Comparison of ENCODE assay signal across 25 cellular contexts in genomic region chr2:112024246-112024645, GRCh38.
"Had no signal": no experiment of that assay in that cellular context is flagged by ENCODE, and none has a peak within 500 bp of the region (broad histone marks: within the 10 kb centered on the region; RNA-seq: fewer than 3 reads in every experiment).

No MANE protein-coding gene starts in this region.

- DNase-seq: activated CD4-positive, alpha-beta T cell treated with anti-CD3 and anti-CD28 coated beads, Interleukin-2, amount 10 ng/mL, durations not matched to agents 7 days and 5 days; activated CD4-positive, CD25-positive, alpha-beta regulatory T cell treated with anti-CD3 and anti-CD28 coated beads, Interleukin-2, amount 50 U/mL, for 72 hours; activated CD8-positive, alpha-beta memory T cell treated with anti-CD3 and anti-CD28 coated beads, Interleukin-2, amount 10 ng/mL, durations not matched to agents 7 days and 5 days; activated CD8-positive, alpha-beta T cell treated with anti-CD3 and anti-CD28 coated beads for 36 hours; activated gamma-delta T cell; activated naive CD4-positive, alpha-beta T cell treated with anti-CD3 and anti-CD28 coated beads, Interleukin-2, amount 50 U/mL, for 16 hours; activated naive CD8-positive, alpha-beta T cell treated with anti-CD3 and anti-CD28 coated beads, Interleukin-2, amount 50 U/mL, for 24 hours; activated T-cell treated with anti-CD3 and anti-CD28 coated beads for 4 hours; body of pancreas; dermis blood vessel endothelial cell; effector memory CD4-positive, alpha-beta T cell; esophagus squamous epithelium; gastrocnemius medialis; hypothalamus; mucosa of descending colon; nephron progenitor cell; spleen; stimulated activated CD4-positive, alpha-beta T cell treated with anti-CD3 and anti-CD28 coated beads, Interleukin-4, amount 100 ng/mL, for 1 hour; stimulated activated naive CD4-positive, alpha-beta T cell treated with Interleukin-2 at 50 U/mL for 16 hours; thyroid gland had no signal

- H3K9ac ChIP-seq: parathyroid adenoma had no signal

- H3K4me1 Mint-ChIP-seq: activated CD4-positive, alpha-beta T cell treated with anti-CD3 and anti-CD28 coated beads, Interleukin-2, amount 10 ng/mL, durations not matched to agents 7 days and 5 days; activated naive CD8-positive, alpha-beta T cell treated with anti-CD3 and anti-CD28 coated beads, Interleukin-2, amount 50 U/mL, for 24 hours had no signal

- H2AFZ ChIP-seq: parathyroid adenoma had no signal

- H3K27me3 ChIP-seq: body of pancreas, cardiac muscle cell, esophagus squamous epithelium, gastrocnemius medialis, spleen, thyroid gland had no signal

- H3K4me3 Mint-ChIP-seq: activated CD4-positive, alpha-beta T cell treated with anti-CD3 and anti-CD28 coated beads, Interleukin-2, amount 10 ng/mL, durations not matched to agents 7 days and 5 days; activated CD8-positive, alpha-beta memory T cell treated with anti-CD3 and anti-CD28 coated beads, Interleukin-2, amount 10 ng/mL, durations not matched to agents 7 days and 5 days; activated CD8-positive, alpha-beta T cell treated with anti-CD3 and anti-CD28 coated beads for 36 hours; activated naive CD8-positive, alpha-beta T cell treated with anti-CD3 and anti-CD28 coated beads, Interleukin-2, amount 50 U/mL, for 24 hours; activated T-helper 1 cell treated with anti-CD3 and anti-CD28 coated beads, Interleukin-12 subunit alpha, Interleukin-12 subunit beta, Interleukin-2, Interleukin-4 antibody, amounts not matched to agents 30 ng/mL and 10 ng/mL and 1 ng/mL, durations not matched to agents 14 hours and 24 hours and 36 hours; memory B cell; nephron progenitor cell; T-helper 1 cell treated with Interleukin-12 subunit alpha and Interleukin-12 subunit beta and Interleukin-4 antibody, amounts not matched to agents 30 μg/mL and 1 μg/mL, for 36 hours had no signal

- H3K4me1 ChIP-seq: esophagus squamous epithelium, gastrocnemius medialis, parathyroid adenoma, thyroid gland had no signal

- H3K27ac ChIP-seq: body of pancreas, cardiac muscle cell, esophagus squamous epithelium, gastrocnemius medialis, parathyroid adenoma, thyroid gland had no signal

- H3K27me3 Mint-ChIP-seq: activated naive CD8-positive, alpha-beta T cell treated with anti-CD3 and anti-CD28 coated beads, Interleukin-2, amount 50 U/mL, for 24 hours had no signal

- H3K36me3 Mint-ChIP-seq: activated CD8-positive, alpha-beta memory T cell treated with anti-CD3 and anti-CD28 coated beads, Interleukin-2, amount 10 ng/mL, durations not matched to agents 7 days and 5 days had no signal

- H3K9me3 Mint-ChIP-seq: activated CD4-positive, alpha-beta T cell treated with anti-CD3 and anti-CD28 coated beads, Interleukin-2, amount 10 ng/mL, durations not matched to agents 7 days and 5 days; activated CD8-positive, alpha-beta T cell treated with anti-CD3 and anti-CD28 coated beads for 36 hours; activated naive CD8-positive, alpha-beta T cell treated with anti-CD3 and anti-CD28 coated beads, Interleukin-2, amount 50 U/mL, for 24 hours; activated T-helper 1 cell treated with anti-CD3 and anti-CD28 coated beads, Interleukin-12 subunit alpha, Interleukin-12 subunit beta, Interleukin-2, Interleukin-4 antibody, amounts not matched to agents 30 ng/mL and 10 ng/mL and 1 ng/mL, durations not matched to agents 14 hours and 24 hours and 36 hours; memory B cell; nephron progenitor cell; T-helper 1 cell treated with Interleukin-12 subunit alpha and Interleukin-12 subunit beta and Interleukin-4 antibody, amounts not matched to agents 30 μg/mL and 1 μg/mL, for 36 hours had no signal

- H3K79me2 ChIP-seq: parathyroid adenoma had no signal

- H3K27ac Mint-ChIP-seq: activated CD4-positive, alpha-beta T cell treated with anti-CD3 and anti-CD28 coated beads, Interleukin-2, amount 10 ng/mL, durations not matched to agents 7 days and 5 days; activated CD8-positive, alpha-beta memory T cell treated with anti-CD3 and anti-CD28 coated beads, Interleukin-2, amount 10 ng/mL, durations not matched to agents 7 days and 5 days; activated CD8-positive, alpha-beta T cell treated with anti-CD3 and anti-CD28 coated beads for 36 hours; activated naive CD8-positive, alpha-beta T cell treated with anti-CD3 and anti-CD28 coated beads, Interleukin-2, amount 50 U/mL, for 24 hours; activated T-helper 1 cell treated with anti-CD3 and anti-CD28 coated beads, Interleukin-12 subunit alpha, Interleukin-12 subunit beta, Interleukin-2, Interleukin-4 antibody, amounts not matched to agents 30 ng/mL and 10 ng/mL and 1 ng/mL, durations not matched to agents 14 hours and 24 hours and 36 hours; memory B cell; nephron progenitor cell; T-helper 1 cell treated with Interleukin-12 subunit alpha and Interleukin-12 subunit beta and Interleukin-4 antibody, amounts not matched to agents 30 μg/mL and 1 μg/mL, for 36 hours had no signal

- H3K4me3 ChIP-seq: body of pancreas, cardiac muscle cell, esophagus squamous epithelium, gastrocnemius medialis, mucosa of descending colon, spleen, thyroid gland had no signal

- H3K36me3 ChIP-seq: cardiac muscle cell had no signal
